ENCODE assay signal across 1 cellular context in the genomic region with DNA sequence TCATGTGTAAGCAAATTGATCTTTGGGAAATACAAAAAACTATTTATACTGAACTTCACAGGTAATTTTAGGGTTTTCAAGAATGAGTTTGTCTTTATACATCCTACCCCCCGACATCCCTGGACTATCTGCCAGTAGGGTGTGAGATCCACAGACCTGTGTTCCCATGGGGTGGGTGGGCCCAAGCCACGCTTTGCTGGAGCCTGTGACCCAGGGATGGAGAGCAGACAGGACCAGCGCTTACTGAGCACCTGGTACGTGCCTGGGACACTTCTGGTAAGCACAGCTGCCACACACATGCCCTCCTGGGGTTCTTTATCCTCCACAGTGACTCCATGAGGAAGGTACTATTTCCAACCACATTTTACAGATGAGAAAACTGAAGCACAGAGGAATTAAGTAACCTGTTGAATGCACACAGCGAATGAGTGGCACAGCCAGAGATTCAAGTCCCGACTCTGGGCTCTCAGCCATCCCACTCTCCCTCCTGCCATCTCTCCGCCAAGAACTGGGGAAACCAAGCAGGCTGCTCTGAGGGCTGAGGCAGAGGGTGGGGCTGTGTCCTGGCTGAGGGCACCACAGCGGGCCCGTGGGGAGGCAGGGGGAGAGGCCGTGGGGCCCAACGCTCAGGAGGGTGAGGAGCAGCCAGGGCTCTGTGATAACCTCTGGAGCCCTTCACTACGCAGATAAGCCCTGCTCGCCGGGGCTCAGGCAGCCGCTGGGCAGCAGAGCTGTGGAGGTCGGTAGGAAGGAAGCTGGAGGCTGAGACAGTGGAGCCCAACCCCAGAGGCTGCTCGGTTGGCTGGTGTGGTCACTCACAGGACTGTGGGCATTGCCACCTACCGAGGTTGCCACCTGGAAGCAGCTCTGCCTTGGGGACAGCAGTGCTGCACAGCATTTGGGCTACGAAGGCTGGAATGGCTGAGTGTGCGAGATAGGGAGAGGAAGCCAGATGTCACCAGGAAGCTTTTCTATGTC.
TF ChIP-seq lines count a peak whose summit lies in the region.

No MANE protein-coding gene starts in this region.

TF ChIP-seq in K562, 482 proteins besides CTCF, POLR2A, EP300 and RAD21 (continued from another document and continues in another):
- TF ChIP-seq, protein P1, sequence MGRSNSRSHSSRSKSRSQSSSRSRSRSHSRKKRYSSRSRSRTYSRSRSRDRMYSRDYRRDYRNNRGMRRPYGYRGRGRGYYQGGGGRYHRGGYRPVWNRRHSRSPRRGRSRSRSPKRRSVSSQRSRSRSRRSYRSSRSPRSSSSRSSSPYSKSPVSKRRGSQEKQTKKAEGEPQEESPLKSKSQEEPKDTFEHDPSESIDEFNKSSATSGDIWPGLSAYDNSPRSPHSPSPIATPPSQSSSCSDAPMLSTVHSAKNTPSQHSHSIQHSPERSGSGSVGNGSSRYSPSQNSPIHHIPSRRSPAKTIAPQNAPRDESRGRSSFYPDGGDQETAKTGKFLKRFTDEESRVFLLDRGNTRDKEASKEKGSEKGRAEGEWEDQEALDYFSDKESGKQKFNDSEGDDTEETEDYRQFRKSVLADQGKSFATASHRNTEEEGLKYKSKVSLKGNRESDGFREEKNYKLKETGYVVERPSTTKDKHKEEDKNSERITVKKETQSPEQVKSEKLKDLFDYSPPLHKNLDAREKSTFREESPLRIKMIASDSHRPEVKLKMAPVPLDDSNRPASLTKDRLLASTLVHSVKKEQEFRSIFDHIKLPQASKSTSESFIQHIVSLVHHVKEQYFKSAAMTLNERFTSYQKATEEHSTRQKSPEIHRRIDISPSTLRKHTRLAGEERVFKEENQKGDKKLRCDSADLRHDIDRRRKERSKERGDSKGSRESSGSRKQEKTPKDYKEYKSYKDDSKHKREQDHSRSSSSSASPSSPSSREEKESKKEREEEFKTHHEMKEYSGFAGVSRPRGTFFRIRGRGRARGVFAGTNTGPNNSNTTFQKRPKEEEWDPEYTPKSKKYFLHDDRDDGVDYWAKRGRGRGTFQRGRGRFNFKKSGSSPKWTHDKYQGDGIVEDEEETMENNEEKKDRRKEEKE (IDR thresholded peaks at IDR 0.05; ENCODE audit: borderline replicate concordance in 1 of 2, control insufficient read depth in 1 of 2, low read depth in 2 of 2, low read length in 1 of 2) = no peak
- TF ChIP-seq ZNF3 (CRISPR knock-in tag; IDR thresholded peaks at IDR 0.05) = no peak
- TF ChIP-seq RFX5 (IDR thresholded peaks at IDR 0.05; ENCODE audit: low read depth, low read length) = no peak
- TF ChIP-seq KLF13 (tag; IDR thresholded peaks at IDR 0.05; ENCODE audit: borderline replicate concordance, low read depth) = no peak
- no peak for TF ChIP-seq HNRNPLL (IDR thresholded peaks at IDR 0.05; ENCODE audit: low read depth, low read length, poor library complexity, severe bottlenecking)
- no peak for TF ChIP-seq PHTF2 (CRISPR knock-in tag; IDR thresholded peaks at IDR 0.05)
- 0 out of 2 replicates have a peak, but pooled peaks have one; percentile 30 for TF ChIP-seq JUNB (CRISPR knock-in tag; conservative IDR thresholded peaks at IDR 0.05)
- TF ChIP-seq SREBF2 (CRISPR knock-in tag; IDR thresholded peaks at IDR 0.05) = no peak
- peak; percentile 22; the same call in 1 of the 2 replicates for TF ChIP-seq MBD2 (IDR thresholded peaks at IDR 0.05; ENCODE audit: borderline replicate concordance, low read depth)
- TF ChIP-seq TAL1 (IDR thresholded peaks at IDR 0.05) = peak; percentile 7; the same call in 1 of the 2 replicates
- no peak for TF ChIP-seq NFYB (IDR thresholded peaks at IDR 0.05; ENCODE audit: extremely low read depth, insufficient read length)
- peak; percentile 44; the same call in 1 of the 2 replicates for TF ChIP-seq ZNF76 (CRISPR knock-in tag; IDR thresholded peaks at IDR 0.05; ENCODE audit: borderline replicate concordance)
- TF ChIP-seq ARNT (IDR thresholded peaks at IDR 0.05) = no peak
- TF ChIP-seq, protein P2, sequence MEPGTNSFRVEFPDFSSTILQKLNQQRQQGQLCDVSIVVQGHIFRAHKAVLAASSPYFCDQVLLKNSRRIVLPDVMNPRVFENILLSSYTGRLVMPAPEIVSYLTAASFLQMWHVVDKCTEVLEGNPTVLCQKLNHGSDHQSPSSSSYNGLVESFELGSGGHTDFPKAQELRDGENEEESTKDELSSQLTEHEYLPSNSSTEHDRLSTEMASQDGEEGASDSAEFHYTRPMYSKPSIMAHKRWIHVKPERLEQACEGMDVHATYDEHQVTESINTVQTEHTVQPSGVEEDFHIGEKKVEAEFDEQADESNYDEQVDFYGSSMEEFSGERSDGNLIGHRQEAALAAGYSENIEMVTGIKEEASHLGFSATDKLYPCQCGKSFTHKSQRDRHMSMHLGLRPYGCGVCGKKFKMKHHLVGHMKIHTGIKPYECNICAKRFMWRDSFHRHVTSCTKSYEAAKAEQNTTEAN (CRISPR knock-in tag; IDR thresholded peaks at IDR 0.05) = no peak
- TF ChIP-seq XRCC5 (IDR thresholded peaks at IDR 0.05; ENCODE audit: low read depth, low read length) = no peak
- no peak for TF ChIP-seq ETS2 (tag; IDR thresholded peaks at IDR 0.05; ENCODE audit: borderline replicate concordance, poor library complexity, severe bottlenecking)
- no peak for TF ChIP-seq ZNF780A (CRISPR knock-in tag; IDR thresholded peaks at IDR 0.05)
- no peak for TF ChIP-seq ATF3 (IDR thresholded peaks at IDR 0.05)
- peak; percentile 42; the same call in 1 of the 2 replicates for TF ChIP-seq ATF3 (CRISPR knock-in tag; conservative IDR thresholded peaks at IDR 0.05)
- TF ChIP-seq ZNF561 (CRISPR knock-in tag; conservative IDR thresholded peaks at IDR 0.05) = no peak
- TF ChIP-seq TAF1 (IDR thresholded peaks at IDR 0.05; ENCODE audit: control insufficient read depth, extremely low read depth, insufficient read depth, low read length, severe bottlenecking) = no peak
- no peak for TF ChIP-seq CREB5 (CRISPR knock-in tag; IDR thresholded peaks at IDR 0.05)
- TF ChIP-seq STAG1 (CRISPR knock-in tag; IDR thresholded peaks at IDR 0.05; ENCODE audit: borderline replicate concordance) = no peak
- TF ChIP-seq, protein P3, sequence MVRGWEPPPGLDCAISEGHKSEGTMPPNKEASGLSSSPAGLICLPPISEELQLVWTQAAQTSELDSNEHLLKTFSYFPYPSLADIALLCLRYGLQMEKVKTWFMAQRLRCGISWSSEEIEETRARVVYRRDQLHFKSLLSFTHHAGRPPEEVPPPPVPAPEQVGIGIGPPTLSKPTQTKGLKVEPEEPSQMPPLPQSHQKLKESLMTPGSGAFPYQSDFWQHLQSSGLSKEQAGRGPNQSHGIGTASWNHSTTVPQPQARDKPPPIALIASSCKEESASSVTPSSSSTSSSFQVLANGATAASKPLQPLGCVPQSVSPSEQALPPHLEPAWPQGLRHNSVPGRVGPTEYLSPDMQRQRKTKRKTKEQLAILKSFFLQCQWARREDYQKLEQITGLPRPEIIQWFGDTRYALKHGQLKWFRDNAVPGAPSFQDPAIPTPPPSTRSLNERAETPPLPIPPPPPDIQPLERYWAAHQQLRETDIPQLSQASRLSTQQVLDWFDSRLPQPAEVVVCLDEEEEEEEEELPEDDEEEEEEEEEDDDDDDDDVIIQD (CRISPR knock-in tag; IDR thresholded peaks at IDR 0.05) = no peak
- no peak for TF ChIP-seq CGGBP1 (CRISPR knock-in tag; IDR thresholded peaks at IDR 0.05)
- TF ChIP-seq MEF2A (IDR thresholded peaks at IDR 0.05; ENCODE audit: control insufficient read depth, low read depth, low read length) = no peak
- TF ChIP-seq, protein P4, sequence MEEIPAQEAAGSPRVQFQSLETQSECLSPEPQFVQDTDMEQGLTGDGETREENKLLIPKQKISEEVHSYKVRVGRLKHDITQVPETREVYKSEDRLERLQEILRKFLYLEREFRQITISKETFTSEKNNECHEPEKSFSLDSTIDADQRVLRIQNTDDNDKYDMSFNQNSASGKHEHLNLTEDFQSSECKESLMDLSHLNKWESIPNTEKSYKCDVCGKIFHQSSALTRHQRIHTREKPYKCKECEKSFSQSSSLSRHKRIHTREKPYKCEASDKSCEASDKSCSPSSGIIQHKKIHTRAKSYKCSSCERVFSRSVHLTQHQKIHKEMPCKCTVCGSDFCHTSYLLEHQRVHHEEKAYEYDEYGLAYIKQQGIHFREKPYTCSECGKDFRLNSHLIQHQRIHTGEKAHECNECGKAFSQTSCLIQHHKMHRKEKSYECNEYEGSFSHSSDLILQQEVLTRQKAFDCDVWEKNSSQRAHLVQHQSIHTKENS (CRISPR knock-in tag; IDR thresholded peaks at IDR 0.05) = no peak
- TF ChIP-seq MBD1 (CRISPR knock-in tag; IDR thresholded peaks at IDR 0.05) = no peak
- TF ChIP-seq MYBL2 (IDR thresholded peaks at IDR 0.05; ENCODE audit: low read depth) = no peak
- no peak for TF ChIP-seq MYBL2 (CRISPR knock-in tag; IDR thresholded peaks at IDR 0.05; ENCODE audit: borderline replicate concordance)
- TF ChIP-seq, protein P5, sequence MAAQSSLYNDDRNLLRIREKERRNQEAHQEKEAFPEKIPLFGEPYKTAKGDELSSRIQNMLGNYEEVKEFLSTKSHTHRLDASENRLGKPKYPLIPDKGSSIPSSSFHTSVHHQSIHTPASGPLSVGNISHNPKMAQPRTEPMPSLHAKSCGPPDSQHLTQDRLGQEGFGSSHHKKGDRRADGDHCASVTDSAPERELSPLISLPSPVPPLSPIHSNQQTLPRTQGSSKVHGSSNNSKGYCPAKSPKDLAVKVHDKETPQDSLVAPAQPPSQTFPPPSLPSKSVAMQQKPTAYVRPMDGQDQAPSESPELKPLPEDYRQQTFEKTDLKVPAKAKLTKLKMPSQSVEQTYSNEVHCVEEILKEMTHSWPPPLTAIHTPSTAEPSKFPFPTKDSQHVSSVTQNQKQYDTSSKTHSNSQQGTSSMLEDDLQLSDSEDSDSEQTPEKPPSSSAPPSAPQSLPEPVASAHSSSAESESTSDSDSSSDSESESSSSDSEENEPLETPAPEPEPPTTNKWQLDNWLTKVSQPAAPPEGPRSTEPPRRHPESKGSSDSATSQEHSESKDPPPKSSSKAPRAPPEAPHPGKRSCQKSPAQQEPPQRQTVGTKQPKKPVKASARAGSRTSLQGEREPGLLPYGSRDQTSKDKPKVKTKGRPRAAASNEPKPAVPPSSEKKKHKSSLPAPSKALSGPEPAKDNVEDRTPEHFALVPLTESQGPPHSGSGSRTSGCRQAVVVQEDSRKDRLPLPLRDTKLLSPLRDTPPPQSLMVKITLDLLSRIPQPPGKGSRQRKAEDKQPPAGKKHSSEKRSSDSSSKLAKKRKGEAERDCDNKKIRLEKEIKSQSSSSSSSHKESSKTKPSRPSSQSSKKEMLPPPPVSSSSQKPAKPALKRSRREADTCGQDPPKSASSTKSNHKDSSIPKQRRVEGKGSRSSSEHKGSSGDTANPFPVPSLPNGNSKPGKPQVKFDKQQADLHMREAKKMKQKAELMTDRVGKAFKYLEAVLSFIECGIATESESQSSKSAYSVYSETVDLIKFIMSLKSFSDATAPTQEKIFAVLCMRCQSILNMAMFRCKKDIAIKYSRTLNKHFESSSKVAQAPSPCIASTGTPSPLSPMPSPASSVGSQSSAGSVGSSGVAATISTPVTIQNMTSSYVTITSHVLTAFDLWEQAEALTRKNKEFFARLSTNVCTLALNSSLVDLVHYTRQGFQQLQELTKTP (IDR thresholded peaks at IDR 0.05; ENCODE audit: low read depth in 1 of 2, partially characterized antibody in 2 of 2) = peak in 1 of 2 experiments; percentile 39
- TF ChIP-seq NCOA1 (IDR thresholded peaks at IDR 0.05; ENCODE audit: low read depth) = no peak
- no peak for TF ChIP-seq YY1 (IDR thresholded peaks at IDR 0.05; ENCODE audit: borderline replicate concordance in 1 of 3, control insufficient read depth in 1 of 3, extremely low read depth in 1 of 3, insufficient read depth in 3 of 3, insufficient read length in 1 of 3, insufficient replicate concordance in 2 of 3, low read depth in 1 of 3, low read length in 2 of 3)
- TF ChIP-seq RCOR1 (IDR thresholded peaks at IDR 0.05; ENCODE audit: borderline replicate concordance in 1 of 2, low read depth in 2 of 2, low read length in 2 of 2) = 0 out of 4 replicates have a peak, but pooled peaks of 1 of the 2 experiments have one; percentile 35
- TF ChIP-seq TCF7L2 (IDR thresholded peaks at IDR 0.05; ENCODE audit: low read depth, low read length) = no peak
- TF ChIP-seq CEBPG (CRISPR knock-in tag; IDR thresholded peaks at IDR 0.05) = no peak
- TF ChIP-seq CEBPG (tag; conservative IDR thresholded peaks at IDR 0.05 in 1 of 2, IDR thresholded peaks at IDR 0.05 in 1 of 2) = no peak
- TF ChIP-seq RBFOX2 (IDR thresholded peaks at IDR 0.05; ENCODE audit: low read depth, low read length) = peak; percentile 66
- no peak for TF ChIP-seq CHD4 (IDR thresholded peaks at IDR 0.05; ENCODE audit: insufficient read depth, insufficient replicate concordance, low read depth, low read length, poor library complexity, severe bottlenecking)
- TF ChIP-seq DPF2 (IDR thresholded peaks at IDR 0.05) = peak; percentile 74
- no peak for TF ChIP-seq ZNF75A (CRISPR knock-in tag; IDR thresholded peaks at IDR 0.05)
